ENCODE assay signal across 10 cellular contexts in genomic region chr6:35484921-35485392, GRCh38. TPM values are rescaled to one million over a fixed set of nuclear protein-coding genes. Genes with fewer than 3 reads are reported as not detected.
A peak's percentile ranks its signal among the peaks of the same experiment; 100 is the strongest.
DNase-seq lines count a peak whose midpoint lies in the region; ATAC-seq, FAIRE-seq and TF ChIP-seq lines count a peak whose summit lies in the region.
"Had no signal": no experiment of that assay in that cellular context is flagged by ENCODE, and none has a peak within 500 bp of the region (broad histone marks: within the 10 kb centered on the region; RNA-seq: fewer than 3 reads in every experiment).

No MANE protein-coding gene starts in this region.

- H3K4me1 ChIP-seq in lower lobe of right lung, result peaks cover 54% of the 10 kb centered on the region

- no peak overlapping the region for H3K4me3 Mint-ChIP-seq in type B pancreatic cell
- H3K4me3 Mint-ChIP-seq: activated CD4-positive, alpha-beta T cell treated with anti-CD3 and anti-CD28 coated beads, Interleukin-2, amount 10 ng/mL, durations not matched to agents 7 days and 5 days had no signal

- H3K4me3 ChIP-seq in bronchial epithelial cell (ENCODE audit: low read depth, low read length) (no peak overlapping the region), lower lobe of right lung (no peak overlapping the region)

- TF ChIP-seq CTCF in bronchial epithelial cell (IDR thresholded peaks at IDR 0.05; ENCODE audit: insufficient read depth, low read length, severe bottlenecking) (no peak), lower lobe of right lung (IDR thresholded peaks at IDR 0.05) (no peak), type B pancreatic cell (conservative IDR thresholded peaks at IDR 0.05) (no peak)

- intact Hi-C loops in lower lobe of right lung (cut with DNase I), result no loop called here

- DNase-seq in HTR-8/SVneo (ENCODE audit: insufficient read length, low spot score) (peak; percentile 47), bronchial epithelial cell (ENCODE audit: low read depth) (peak; percentile 80), lower lobe of right lung (no peak), type B pancreatic cell (ENCODE audit: extremely low spot score, unreplicated experiment) (no peak), NCI-H524 (lab: John Stamatoyannopoulos, UW) (no peak), SKM-1 treated with dmso at 0.1 percent for 144 hours (lab: John Stamatoyannopoulos, UW; ENCODE audit: unreplicated experiment) (no peak)
- DNase-seq: activated CD4-positive, alpha-beta T cell treated with anti-CD3 and anti-CD28 coated beads, Interleukin-2, amount 10 ng/mL, durations not matched to agents 7 days and 5 days; NCI-H748 treated with DMSO at 0.1 percent for 48 hours; stimulated activated CD4-positive, alpha-beta T cell treated with anti-CD3 and anti-CD28 coated beads, Interleukin-2, amount 100 ng/mL, for 48 hours had no signal

- H3K36me3 ChIP-seq in bronchial epithelial cell (ENCODE audit: control insufficient read depth, insufficient read depth, low read length) (peaks cover 15% of the 10 kb centered on the region), lower lobe of right lung (peaks cover 23% of the 10 kb centered on the region)

- H3K9me3 ChIP-seq in lower lobe of right lung, result no peaks in the 10 kb centered on the region

- H3K27ac ChIP-seq in lower lobe of right lung, result peak overlapping the region; percentile 86

- no peaks in the 10 kb centered on the region for H3K9me3 Mint-ChIP-seq in type B pancreatic cell
- H3K9me3 Mint-ChIP-seq: activated CD4-positive, alpha-beta T cell treated with anti-CD3 and anti-CD28 coated beads, Interleukin-2, amount 10 ng/mL, durations not matched to agents 7 days and 5 days had no signal

- peaks cover 14% of the 10 kb centered on the region for H3K36me3 Mint-ChIP-seq in type B pancreatic cell

- FAIRE-seq in HTR-8/SVneo (lab: Jason Lieb, UNC), result peak; percentile 85
- no peak for FAIRE-seq in bronchial epithelial cell (lab: Jason Lieb, UNC)

- peak overlapping the region; percentile 99 for H3K27ac Mint-ChIP-seq in type B pancreatic cell
- H3K27ac Mint-ChIP-seq: activated CD4-positive, alpha-beta T cell treated with anti-CD3 and anti-CD28 coated beads, Interleukin-2, amount 10 ng/mL, durations not matched to agents 7 days and 5 days had no signal

- peak in 1 of 2 donors; percentile 0 for ATAC-seq in lower lobe of right lung
- ATAC-seq in GM21737 (IDR thresholded peaks at IDR 0.05; ENCODE audit: unreplicated experiment), result no peak

- H3K27me3 ChIP-seq in bronchial epithelial cell (ENCODE audit: control insufficient read depth, insufficient read depth, low read length) (no peaks in the 10 kb centered on the region), lower lobe of right lung (ENCODE audit: low read depth) (no peaks in the 10 kb centered on the region)

- H3K27me3 Mint-ChIP-seq in type B pancreatic cell, result no peaks in the 10 kb centered on the region
- H3K27me3 Mint-ChIP-seq: activated CD4-positive, alpha-beta T cell treated with anti-CD3 and anti-CD28 coated beads, Interleukin-2, amount 10 ng/mL, durations not matched to agents 7 days and 5 days had no signal

- H3K4me1 Mint-ChIP-seq in type B pancreatic cell (ENCODE audit: unreplicated experiment), result peaks cover 30% of the 10 kb centered on the region

RNA-seq across cellular contexts. Expression of gene TEAD3, which starts 11.9 kb away (rescaled TPM):
- 5.3 and 7.6 TPM in 2 replicates for total RNA-seq in bronchial epithelial cell
- 17.0 TPM for total RNA-seq in lower lobe of right lung
- total RNA-seq in type B pancreatic cell (ENCODE audit: low replicate concordance), result 49.8 and 109 TPM in 2 replicates

RNA-seq across cellular contexts. Expression of gene RPL10A, which starts 16.8 kb away (rescaled TPM):
- 1,892 and 2,665 TPM in 2 replicates for total RNA-seq in bronchial epithelial cell
- total RNA-seq in lower lobe of right lung, result 1,025 TPM
- 1,788 and 1,808 TPM in 2 replicates for total RNA-seq in type B pancreatic cell (ENCODE audit: low replicate concordance)

RNA-seq across cellular contexts. Expression of gene TULP1, which starts 27.7 kb away (rescaled TPM):
- total RNA-seq in bronchial epithelial cell (under 0.01 TPM in 1 of 2 replicates, not detected in the other), lower lobe of right lung (not detected), type B pancreatic cell (ENCODE audit: low replicate concordance) (0.14 TPM in 1 of 2 replicates, not detected in the other)
- total RNA-seq: activated CD4-positive, alpha-beta T cell treated with anti-CD3 and anti-CD28 coated beads, Interleukin-2, amount 10 ng/mL, durations not matched to agents 7 days and 5 days had no signal

RNA-seq across cellular contexts. Expression of gene FANCE, which starts 32.8 kb away (rescaled TPM):
- total RNA-seq in bronchial epithelial cell (41.5 and 46.3 TPM in 2 replicates), lower lobe of right lung (9.0 TPM), type B pancreatic cell (ENCODE audit: low replicate concordance) (11.6 and 12.8 TPM in 2 replicates)

Comparison
In these comparisons a context has a peak if more than half of its experiments do, and no peak if none do; other contexts are left out.
1. DNase-seq: peak in HTR-8/SVneo (single experiment) and bronchial epithelial cell (single experiment); none in lower lobe of right lung (single experiment), type B pancreatic cell (single experiment), NCI-H524 (0 of 2) and SKM-1 treated with dmso at 0.1 percent for 144 hours (single experiment).